17 cellular contexts compared by ENCODE assay signal in the genomic region with DNA sequence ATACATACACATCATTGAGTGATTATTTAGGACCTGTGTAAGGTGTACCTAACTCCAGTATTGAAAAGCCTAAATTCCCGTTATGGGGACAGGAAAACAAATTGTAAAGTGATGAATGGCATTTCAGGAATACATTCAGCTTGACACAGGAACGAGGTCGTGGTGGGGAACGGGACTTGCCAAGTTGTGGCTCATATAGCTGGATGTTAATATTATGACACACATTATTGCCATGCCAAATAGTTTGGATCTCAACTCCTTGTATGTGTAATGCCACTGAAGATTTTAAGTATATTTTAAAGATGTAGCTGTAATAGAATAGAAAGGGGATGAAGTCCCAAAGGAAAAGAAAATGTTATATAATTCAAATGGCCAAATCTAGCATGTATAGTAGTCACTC.
DNase-seq lines count a peak whose midpoint lies in the region; ATAC-seq, FAIRE-seq and TF ChIP-seq lines count a peak whose summit lies in the region.
"Had no signal": no experiment of that assay in that cellular context is flagged by ENCODE, and none has a peak within 500 bp of the region (broad histone marks: within the 10 kb centered on the region; RNA-seq: fewer than 3 reads in every experiment).

No MANE protein-coding gene starts in this region.

- no peaks in the 10 kb centered on the region for H3K9me3 ChIP-seq in astrocyte (ENCODE audit: insufficient read depth, low read depth, low read length)
- H3K9me3 ChIP-seq in fibroblast of lung (ENCODE audit: control insufficient read depth, insufficient read depth, low read depth, low read length), result no peaks in the 10 kb centered on the region
- H3K9me3 ChIP-seq in testis, result no peaks in the 10 kb centered on the region
- H3K9me3 ChIP-seq: BE2C, HAP-1 had no signal

- no peaks in the 10 kb centered on the region for H3K79me2 ChIP-seq in astrocyte (ENCODE audit: insufficient read depth, low read length)
- H3K79me2 ChIP-seq in fibroblast of lung (ENCODE audit: control insufficient read depth, insufficient read depth, low read length), result no peaks in the 10 kb centered on the region

- intact Hi-C loops in testis (cut with DNase I; ENCODE audit: low total_unique reads), result no loop called here

- H4K20me1 ChIP-seq in astrocyte (ENCODE audit: insufficient read depth, low read length), result no peaks in the 10 kb centered on the region
- H4K20me1 ChIP-seq in fibroblast of lung (ENCODE audit: control insufficient read depth, extremely low read depth, insufficient read depth, low read length), result no peaks in the 10 kb centered on the region

- H3K4me1 ChIP-seq in astrocyte (ENCODE audit: insufficient read depth, low read length), result no peaks in the 10 kb centered on the region
- H3K4me1 ChIP-seq in fibroblast of lung (ENCODE audit: control insufficient read depth, extremely low read depth, insufficient read depth, low read length), result no peaks in the 10 kb centered on the region
- no peaks in the 10 kb centered on the region for H3K4me1 ChIP-seq in testis
- H3K4me1 ChIP-seq: BE2C had no signal

- H3K36me3 ChIP-seq in astrocyte (ENCODE audit: insufficient read depth, low read length) (no peaks in the 10 kb centered on the region), fibroblast of lung (ENCODE audit: control insufficient read depth, insufficient read depth, low read length) (no peaks in the 10 kb centered on the region), testis (ENCODE audit: low read depth, missing control alignments) (no peaks in the 10 kb centered on the region)
- H3K36me3 ChIP-seq: BE2C, HAP-1 had no signal

- H3K9ac ChIP-seq in astrocyte (ENCODE audit: low read length) (no peak overlapping the region), fibroblast of lung (ENCODE audit: insufficient read depth, low read length) (no peak overlapping the region)

- peak; percentile 29 for DNase-seq in HS-5 (ENCODE audit: low read depth)
- peak; percentile 25 for DNase-seq in astrocyte (ENCODE audit: low read depth)
- peak; percentile 49 to 51 for DNase-seq in fibroblast of lung (ENCODE audit: low read depth in 2 of 2)
- no peak for DNase-seq in testis
- no peak for DNase-seq in SIG-M5 (lab: John Stamatoyannopoulos, UW)
- DNase-seq in activated naive CD4-positive, alpha-beta T cell treated with anti-CD3 and anti-CD28 coated beads, Interleukin-2, amount 50 U/mL, for 16 hours, result no peak
- DNase-seq: BE2C; CD4-positive, alpha-beta memory T cell; DMS79 had no signal

- H2AFZ ChIP-seq in astrocyte (ENCODE audit: low read depth, low read length) (no peak overlapping the region), fibroblast of lung (ENCODE audit: low read length) (no peak overlapping the region)

- no peak overlapping the region for H3K4me3 Mint-ChIP-seq in astrocyte (ENCODE audit: unreplicated experiment)
- no peak overlapping the region for H3K4me3 Mint-ChIP-seq in activated T-helper 17 cell treated with anti-CD3 and anti-CD28 coated beads, Interleukin-2, amount 50 U/mL, for 72 hours
- H3K4me3 Mint-ChIP-seq: CD4-positive, alpha-beta memory T cell; IgD-negative memory B cell had no signal

- no peak for ATAC-seq in activated T-helper 17 cell treated with anti-CD3 and anti-CD28 coated beads, Interleukin-2, amount 50 U/mL, for 72 hours (replicated peaks)

- no peak overlapping the region for H3K4me2 ChIP-seq in astrocyte (ENCODE audit: low read length)
- no peak overlapping the region for H3K4me2 ChIP-seq in fibroblast of lung (ENCODE audit: extremely low read depth, insufficient read depth, low read length)

- H3K4me3 ChIP-seq in astrocyte (ENCODE audit: insufficient read depth, low read depth, low read length) (no peak overlapping the region), fibroblast of lung (replicated peaks in 1 of 4; ENCODE audit: control extremely low read depth in 1 of 4, insufficient read depth in 1 of 4, low read depth in 3 of 4, low read length in 4 of 4) (no peak overlapping the region), testis (no peak overlapping the region)
- H3K4me3 ChIP-seq: HAP-1 had no signal

- H3K9me3 Mint-ChIP-seq in astrocyte (ENCODE audit: unreplicated experiment), result no peaks in the 10 kb centered on the region
- peaks cover 3% of the 10 kb centered on the region for H3K9me3 Mint-ChIP-seq in activated T-helper 17 cell treated with anti-CD3 and anti-CD28 coated beads, Interleukin-2, amount 50 U/mL, for 72 hours
- H3K9me3 Mint-ChIP-seq: IgD-negative memory B cell had no signal

- H3K27ac ChIP-seq in astrocyte (ENCODE audit: low read depth, low read length) (no peak overlapping the region), fibroblast of lung (ENCODE audit: insufficient read depth, low read length) (no peak overlapping the region), testis (no peak overlapping the region)
- H3K27ac ChIP-seq: C4-2B, HL-60 had no signal

- no peak for FAIRE-seq in astrocyte (lab: Jason Lieb, UNC)
- FAIRE-seq: A204.1, GM12891, H1 had no signal

- TF ChIP-seq CTCF in astrocyte (IDR thresholded peaks at IDR 0.05; ENCODE audit: insufficient read depth, low read depth, low read length) (no peak), fibroblast of lung (conservative IDR thresholded peaks at IDR 0.05 in 1 of 2, IDR thresholded peaks at IDR 0.05 in 1 of 2; ENCODE audit: low read depth in 1 of 2, low read length in 2 of 2) (no peak), testis (IDR thresholded peaks at IDR 0.05) (no peak)

- H3K36me3 Mint-ChIP-seq in astrocyte (ENCODE audit: low read depth, unreplicated experiment), result no peaks in the 10 kb centered on the region
- H3K36me3 Mint-ChIP-seq in activated T-helper 17 cell treated with anti-CD3 and anti-CD28 coated beads, Interleukin-2, amount 50 U/mL, for 72 hours (ENCODE audit: low read depth), result no peaks in the 10 kb centered on the region
- H3K36me3 Mint-ChIP-seq: CD4-positive, alpha-beta memory T cell; IgD-negative memory B cell had no signal

- H3K27ac Mint-ChIP-seq in astrocyte (ENCODE audit: unreplicated experiment), result no peak overlapping the region
- no peak overlapping the region for H3K27ac Mint-ChIP-seq in activated T-helper 17 cell treated with anti-CD3 and anti-CD28 coated beads, Interleukin-2, amount 50 U/mL, for 72 hours
- H3K27ac Mint-ChIP-seq: CD4-positive, alpha-beta memory T cell; IgD-negative memory B cell had no signal

- no peaks in the 10 kb centered on the region for H3K4me1 Mint-ChIP-seq in astrocyte (ENCODE audit: low read depth, unreplicated experiment)
- no peaks in the 10 kb centered on the region for H3K4me1 Mint-ChIP-seq in activated T-helper 17 cell treated with anti-CD3 and anti-CD28 coated beads, Interleukin-2, amount 50 U/mL, for 72 hours
- H3K4me1 Mint-ChIP-seq: CD4-positive, alpha-beta memory T cell; IgD-negative memory B cell had no signal

- no peak for TF ChIP-seq POLR2A in testis (IDR thresholded peaks at IDR 0.05)

- no peaks in the 10 kb centered on the region for H3K27me3 Mint-ChIP-seq in astrocyte (ENCODE audit: low read depth, unreplicated experiment)
- no peaks in the 10 kb centered on the region for H3K27me3 Mint-ChIP-seq in activated T-helper 17 cell treated with anti-CD3 and anti-CD28 coated beads, Interleukin-2, amount 50 U/mL, for 72 hours
- H3K27me3 Mint-ChIP-seq: CD4-positive, alpha-beta memory T cell; IgD-negative memory B cell had no signal

- WGBS in testis, 2 donors, result 85 to 86% methylated on average over 4 of the region's 4 CpGs

- H3K27me3 ChIP-seq in astrocyte (ENCODE audit: insufficient read depth, low read length) (no peaks in the 10 kb centered on the region), fibroblast of lung (ENCODE audit: control insufficient read depth, insufficient read depth, low read length) (no peaks in the 10 kb centered on the region), testis (no peaks in the 10 kb centered on the region)
- H3K27me3 ChIP-seq: BE2C had no signal

Comparison
In these comparisons a context has a peak if more than half of its experiments do, and no peak if none do; other contexts are left out.
1. DNase-seq: peak in HS-5 (single experiment), astrocyte (single experiment) and fibroblast of lung (2 of 2); none in testis (single experiment), SIG-M5 (single experiment) and activated naive CD4-positive, alpha-beta T cell treated with anti-CD3 and anti-CD28 coated beads, Interleukin-2, amount 50 U/mL, for 16 hours (single experiment).